In genomic region chr1:77794550-77794949, GRCh38 we compare ENCODE assay signal across 21 cellular contexts.
"Had no signal": no experiment of that assay in that cellular context is flagged by ENCODE, and none has a peak within 500 bp of the region (broad histone marks: within the 10 kb centered on the region; RNA-seq: fewer than 3 reads in every experiment).

No MANE protein-coding gene starts in this region.

- H3K9me3 Mint-ChIP-seq: mesothelial cell of epicardium; naive B cell; natural killer cell treated with Interleukin-12 subunit alpha and Interleukin-12 subunit beta and Interleukin-15 and Interleukin-18, amount 100 ng/mL, for 72 hours; neural progenitor cell; stimulated activated naive CD8-positive, alpha-beta T cell treated with anti-CD3 and anti-CD28 coated beads, Interleukin-15, amount 100 ng/mL, for 72 hours had no signal

- H3K27ac Mint-ChIP-seq: mesothelial cell of epicardium; naive B cell; natural killer cell treated with Interleukin-12 subunit alpha and Interleukin-12 subunit beta and Interleukin-15 and Interleukin-18, amount 100 ng/mL, for 72 hours; neural progenitor cell; stimulated activated naive CD8-positive, alpha-beta T cell treated with anti-CD3 and anti-CD28 coated beads, Interleukin-15, amount 100 ng/mL, for 72 hours had no signal

- H3K4me1 Mint-ChIP-seq: mesothelial cell of epicardium, neural progenitor cell had no signal

- H3K4me3 Mint-ChIP-seq: mesothelial cell of epicardium; naive B cell; natural killer cell treated with Interleukin-12 subunit alpha and Interleukin-12 subunit beta and Interleukin-15 and Interleukin-18, amount 100 ng/mL, for 72 hours; neural progenitor cell; stimulated activated naive CD8-positive, alpha-beta T cell treated with anti-CD3 and anti-CD28 coated beads, Interleukin-15, amount 100 ng/mL, for 72 hours had no signal

- ATAC-seq: esophagus mucosa; gastrocnemius medialis; heart left ventricle; left lung; mucosa of descending colon; natural killer cell treated with Interleukin-12 subunit alpha and Interleukin-12 subunit beta and Interleukin-15 and Interleukin-18, amount 100 ng/mL, for 72 hours; sciatic nerve; stimulated activated naive CD8-positive, alpha-beta T cell treated with anti-CD3 and anti-CD28 coated beads, Interleukin-15, amount 100 ng/mL, for 72 hours had no signal

- H3K27me3 Mint-ChIP-seq: naive B cell; natural killer cell treated with Interleukin-12 subunit alpha and Interleukin-12 subunit beta and Interleukin-15 and Interleukin-18, amount 100 ng/mL, for 72 hours; stimulated activated naive CD8-positive, alpha-beta T cell treated with anti-CD3 and anti-CD28 coated beads, Interleukin-15, amount 100 ng/mL, for 72 hours had no signal

- DNase-seq: dermis blood vessel endothelial cell; foreskin fibroblast; gastrocnemius medialis; heart left ventricle; left lung; mesenchymal stem cell; mucosa of descending colon; naive B cell; stimulated activated CD4-positive, alpha-beta T cell treated with anti-CD3 and anti-CD28 coated beads, Interleukin-12 subunit alpha, Interleukin-12 subunit beta, amount 100 ng/mL, for 4 hours; stimulated activated CD4-positive, alpha-beta T cell treated with anti-CD3 and anti-CD28 coated beads, Interleukin-1b, Interleukin-23, amount 100 ng/mL, for 48 hours; stimulated activated CD4-positive, alpha-beta T cell treated with anti-CD3 and anti-CD28 coated beads, Interleukin-4, amount 100 ng/mL, for 1 hour; stimulated activated CD8-positive, alpha-beta memory T cell treated with anti-CD3 and anti-CD28 coated beads, Interleukin-4, amount 100 ng/mL, for 48 hours; stimulated activated naive CD4-positive, alpha-beta T cell; stimulated activated naive CD8-positive, alpha-beta T cell treated with anti-CD3 and anti-CD28 coated beads, Interleukin-15, amount 100 ng/mL, for 72 hours; thyroid gland; trophoblast cell had no signal
